ENCODE assay signal across 3 cellular contexts in genomic region chr12:52702338-52702737, GRCh38.
TF ChIP-seq lines count a peak whose summit lies in the region.

No MANE protein-coding gene starts in this region.

TF ChIP-seq in HepG2, 621 proteins besides CTCF, POLR2A, EP300 and RAD21:
- no peak for TF ChIP-seq ZNF563 (CRISPR knock-in tag; IDR thresholded peaks at IDR 0.05)
- TF ChIP-seq MNT (IDR thresholded peaks at IDR 0.05): peak; percentile 17; the same call in 1 of the 2 replicates

TF ChIP-seq in IMR-90, 13 proteins besides CTCF, POLR2A, EP300 and RAD21:
- TF ChIP-seq USF2 (IDR thresholded peaks at IDR 0.05; ENCODE audit: low read depth, low read length) (no peak), MAZ (IDR thresholded peaks at IDR 0.05; ENCODE audit: borderline replicate concordance, low read depth, low read length) (no peak), CHD1 (IDR thresholded peaks at IDR 0.05; ENCODE audit: low read depth, low read length) (no peak), MXI1 (IDR thresholded peaks at IDR 0.05; ENCODE audit: borderline replicate concordance, low read depth, low read length) (no peak), MAFK (IDR thresholded peaks at IDR 0.05; ENCODE audit: low read depth, low read length) (no peak), RFX5 (IDR thresholded peaks at IDR 0.05; ENCODE audit: low read depth, low read length) (no peak), NFE2L2 (IDR thresholded peaks at IDR 0.05; ENCODE audit: low read depth, low read length) (no peak), BHLHE40 (IDR thresholded peaks at IDR 0.05; ENCODE audit: low read depth, low read length) (no peak), FOS (IDR thresholded peaks at IDR 0.05; ENCODE audit: low read depth, low read length) (no peak), SMC3 (IDR thresholded peaks at IDR 0.05; ENCODE audit: low read depth, low read length) (no peak), ELK1 (IDR thresholded peaks at IDR 0.05; ENCODE audit: borderline replicate concordance, low read depth, low read length) (no peak), CEBPB (IDR thresholded peaks at IDR 0.05; ENCODE audit: low read depth, low read length) (no peak), RCOR1 (IDR thresholded peaks at IDR 0.05; ENCODE audit: insufficient replicate concordance, low read length) (no peak)

TF ChIP-seq in H1, 55 proteins besides CTCF, POLR2A, EP300 and RAD21:
- TF ChIP-seq BRCA1 (IDR thresholded peaks at IDR 0.05; ENCODE audit: low read depth, low read length) (no peak), CHD2 (IDR thresholded peaks at IDR 0.05; ENCODE audit: low read length) (no peak), JUND (IDR thresholded peaks at IDR 0.05; ENCODE audit: low read length) (no peak), ATF3 (IDR thresholded peaks at IDR 0.05; ENCODE audit: insufficient read depth, low read depth, low read length) (no peak), HDAC6 (IDR thresholded peaks at IDR 0.05; ENCODE audit: low read depth, low read length) (no peak), EGR1 (IDR thresholded peaks at IDR 0.05; ENCODE audit: borderline replicate concordance, low read depth, low read length) (no peak), SP4 (IDR thresholded peaks at IDR 0.05; ENCODE audit: low read length) (no peak), GABPA (IDR thresholded peaks at IDR 0.05; ENCODE audit: borderline replicate concordance, insufficient read depth, low read length) (no peak), SRF (IDR thresholded peaks at IDR 0.05; ENCODE audit: low read depth, low read length) (no peak), NANOG (IDR thresholded peaks at IDR 0.05; ENCODE audit: insufficient read depth, low read depth, low read length, poor library complexity, severe bottlenecking) (no peak), NRF1 (IDR thresholded peaks at IDR 0.05; ENCODE audit: low read depth, low read length) (no peak), ZNF274 (IDR thresholded peaks at IDR 0.05; ENCODE audit: borderline replicate concordance, extremely low read depth, low read length) (no peak), SAP30 (IDR thresholded peaks at IDR 0.05; ENCODE audit: insufficient read depth, insufficient replicate concordance, low read length) (no peak), CBX8 (IDR thresholded peaks at IDR 0.05; ENCODE audit: borderline replicate concordance, low read depth, low read length) (no peak), ATF2 (IDR thresholded peaks at IDR 0.05; ENCODE audit: low read length) (no peak), MAFK (IDR thresholded peaks at IDR 0.05; ENCODE audit: low read depth, low read length) (no peak)
